Comparison of ENCODE assay signal across 14 cellular contexts in the genomic region with DNA sequence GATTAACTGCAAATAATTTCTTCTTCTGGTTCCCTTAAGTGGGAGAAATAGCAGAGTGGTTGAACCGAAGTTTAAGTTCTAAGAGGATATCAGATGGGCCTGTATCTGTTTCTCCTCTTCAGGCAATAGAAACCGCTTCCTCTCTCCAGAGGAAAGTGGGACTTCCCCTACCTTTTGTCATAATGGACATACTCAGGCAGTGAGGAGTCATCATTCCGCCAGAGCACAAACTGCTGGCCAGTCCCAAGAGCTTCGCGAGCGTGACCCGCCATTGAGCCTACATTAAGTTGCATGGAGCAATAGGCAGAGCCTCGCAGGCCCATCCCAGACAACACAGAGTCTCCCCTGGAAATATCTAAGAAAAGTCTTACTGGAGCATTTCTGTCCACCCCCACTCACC.
DNase-seq lines count a peak whose midpoint lies in the region; ATAC-seq, FAIRE-seq and TF ChIP-seq lines count a peak whose summit lies in the region.
"Had no signal": no experiment of that assay in that cellular context is flagged by ENCODE, and none has a peak within 500 bp of the region (broad histone marks: within the 10 kb centered on the region; RNA-seq: fewer than 3 reads in every experiment).

No MANE protein-coding gene starts in this region.

- no peaks in the 10 kb centered on the region for H3K27me3 Mint-ChIP-seq in activated T-cell treated with anti-CD3 and anti-CD28 coated beads, Interleukin-2, amount 50 U/mL, for 24 hours

- H3K4me1 ChIP-seq in OCI-LY1 (ENCODE audit: insufficient read depth, low read length, severe bottlenecking) (peaks cover 38% of the 10 kb centered on the region), K562 (replicated peaks in 1 of 2; ENCODE audit: control insufficient read depth in 2 of 2, insufficient read depth in 2 of 2, low read length in 2 of 2) (no peaks in the 10 kb centered on the region), skeletal muscle tissue (ENCODE audit: control insufficient read depth in 3 of 3, insufficient read depth in 3 of 3, low read length in 3 of 3) (peaks cover 36 to 69% (median 60%) of the 10 kb centered on the region in 3 donors)

- peak overlapping the region; percentile 98 for H3K27ac Mint-ChIP-seq in activated T-cell treated with anti-CD3 and anti-CD28 coated beads, Interleukin-2, amount 50 U/mL, for 24 hours

- H4K20me1 ChIP-seq in OCI-LY1 (ENCODE audit: insufficient read depth, low read length) (no peaks in the 10 kb centered on the region), K562 (replicated peaks; ENCODE audit: control insufficient read depth, insufficient read depth, low read length) (peaks cover 2% of the 10 kb centered on the region; the same call in 1 of the 2 replicates)

- WGBS in K562 (ENCODE audit: insufficient coverage, low coverage, missing lambda C conversion rate), result under 1% methylated on average over 8 of the region's 8 CpGs

- H3K27me3 ChIP-seq in OCI-LY1 (ENCODE audit: insufficient read depth, low read length) (peaks cover 21% of the 10 kb centered on the region; the same call in 1 of the 2 replicates), K562 (ENCODE audit: control insufficient read depth in 2 of 2, insufficient read depth in 2 of 2, low read length in 2 of 2) (peaks cover 26 to 51% of the 10 kb centered on the region in 2 experiments), skeletal muscle tissue (ENCODE audit: control insufficient read depth in 3 of 3, insufficient read depth in 3 of 3, low read length in 3 of 3) (no peaks in the 10 kb centered on the region)
- H3K27me3 ChIP-seq: BE2C, breast epithelium had no signal

- TF ChIP-seq POLR2A in K562 (conservative IDR thresholded peaks at IDR 0.05), result no peak

- H3K9me1 ChIP-seq in K562 (ENCODE audit: control insufficient read depth, insufficient read depth, low read length), result no peaks in the 10 kb centered on the region

- H3K4me3 ChIP-seq in OCI-LY1 (ENCODE audit: low read depth, low read length, poor library complexity, severe bottlenecking), result no peak overlapping the region
- H3K4me3 ChIP-seq in K562, result no peak overlapping the region
- no peak overlapping the region for H3K4me3 ChIP-seq in skeletal muscle tissue (ENCODE audit: low read length in 3 of 3)
- H3K4me3 ChIP-seq: breast epithelium, GM23248 had no signal

- no peak for TF ChIP-seq RAD21 in K562 (CRISPR knock-in tag; conservative IDR thresholded peaks at IDR 0.05 in 1 of 2, IDR thresholded peaks at IDR 0.05 in 1 of 2)

- no peak for TF ChIP-seq EP300 in K562 (IDR thresholded peaks at IDR 0.05; ENCODE audit: low read length)

- H3K4me2 ChIP-seq in OCI-LY1 (ENCODE audit: low read length) (peak overlapping the region; percentile 32; the same call in 1 of the 2 replicates), K562 (ENCODE audit: insufficient read depth, low read length) (no peak overlapping the region)

- no peak for ATAC-seq in K562
- no peak for ATAC-seq in HG03135 (IDR thresholded peaks at IDR 0.05; ENCODE audit: unreplicated experiment)

- in situ Hi-C loops in K562 (cut with MboI), result no loop called here

- H3K4me3 Mint-ChIP-seq in activated T-cell treated with anti-CD3 and anti-CD28 coated beads, Interleukin-2, amount 50 U/mL, for 24 hours, result peak overlapping the region; percentile 75

- H2AFZ ChIP-seq in OCI-LY1 (ENCODE audit: low read length) (no peak overlapping the region), K562 (ENCODE audit: low read depth, low read length) (no peak overlapping the region)
- H2AFZ ChIP-seq: GM23248 had no signal

- H3K9me3 Mint-ChIP-seq in activated T-cell treated with anti-CD3 and anti-CD28 coated beads, Interleukin-2, amount 50 U/mL, for 24 hours, result no peaks in the 10 kb centered on the region

- CTCF ChIA-PET in K562 (lab: Yijun Ruan, JAX; ENCODE audit: low intra/inter-chr PET ratio), result no interaction called here

- H3K79me2 ChIP-seq in OCI-LY1 (ENCODE audit: insufficient read depth, low read length) (no peaks in the 10 kb centered on the region), K562 (ENCODE audit: control insufficient read depth, insufficient read depth, low read length) (no peaks in the 10 kb centered on the region)

- H3K9me3 ChIP-seq in OCI-LY1 (ENCODE audit: low read length) (no peaks in the 10 kb centered on the region), K562 (replicated peaks; ENCODE audit: control insufficient read depth, insufficient read depth, low read depth, low read length) (no peaks in the 10 kb centered on the region), skeletal muscle tissue (ENCODE audit: control insufficient read depth in 3 of 3, low read length in 3 of 3) (no peaks in the 10 kb centered on the region)
- H3K9me3 ChIP-seq: BE2C, breast epithelium had no signal

- peaks cover 1% of the 10 kb centered on the region for H3K36me3 Mint-ChIP-seq in activated T-cell treated with anti-CD3 and anti-CD28 coated beads, Interleukin-2, amount 50 U/mL, for 24 hours (ENCODE audit: low read depth)

- peaks cover 94% of the 10 kb centered on the region for H3K4me1 Mint-ChIP-seq in activated T-cell treated with anti-CD3 and anti-CD28 coated beads, Interleukin-2, amount 50 U/mL, for 24 hours (ENCODE audit: low read depth)

- no peaks in the 10 kb centered on the region for H3K9me2 ChIP-seq in OCI-LY1 (ENCODE audit: low read depth, low read length)

- BruUV-seq in K562 (replicated peaks; lab: Mats Ljungman, UMichigan), result no TSS peak

- intact Hi-C loops in K562 (cut with micrococcal nuclease), result no loop called here

- no peak for FAIRE-seq in K562 (lab: Jason Lieb, UNC)

- H3K9ac ChIP-seq in OCI-LY1 (ENCODE audit: low read length) (no peak overlapping the region), K562 (ENCODE audit: insufficient read depth in 1 of 2, low read depth in 2 of 2, low read length in 2 of 2) (no peak overlapping the region), skeletal muscle tissue (ENCODE audit: low read depth in 1 of 3, low read length in 3 of 3) (no peak overlapping the region)
- H3K9ac ChIP-seq: GM23248 had no signal

- POLR2A ChIA-PET in K562 (lab: Yijun Ruan, JAX), result interaction anchor here (1.3 kb wide), 1 partner anchor 38 kb away, joined by 4 read pairs; no protein-coding TSS in a partner anchor

- no peak for DNase-seq in activated T-cell treated with anti-CD3 and anti-CD28 coated beads, Interleukin-2, amount 50 U/mL, for 24 hours
- DNase-seq in activated T-cell treated with anti-CD3 and anti-CD28 coated beads for 4 hours, result no peak
- DNase-seq in K562 (ENCODE audit: extremely low read depth in 1 of 4, low spot score in 3 of 4), result no peak
- no peak for DNase-seq in mucosa of gallbladder (ENCODE audit: low spot score)
- no peak for DNase-seq in mesenteric fat pad (ENCODE audit: low spot score)
- DNase-seq: BE2C, glutamatergic neuron, GM23248, NCI-H524 treated with DMSO at 0.1 percent for 48 hours, T1000 had no signal

- no peak overlapping the region for H3K27ac ChIP-seq in OCI-LY1 (ENCODE audit: low read depth, low read length, poor library complexity, severe bottlenecking)
- H3K27ac ChIP-seq in K562 (ENCODE audit: extremely low read depth, low read depth, low read length), result no peak overlapping the region
- peak overlapping the region; percentile 41 for H3K27ac ChIP-seq in skeletal muscle tissue (ENCODE audit: low read depth, low read length)
- H3K27ac ChIP-seq: GM23248 had no signal

- H3K36me3 ChIP-seq in OCI-LY1 (ENCODE audit: insufficient read depth, low read length), result no peaks in the 10 kb centered on the region
- H3K36me3 ChIP-seq in K562 (ENCODE audit: control insufficient read depth, insufficient read depth, low read length), result no peaks in the 10 kb centered on the region
- H3K36me3 ChIP-seq in skeletal muscle tissue (ENCODE audit: control insufficient read depth in 3 of 3, insufficient read depth in 3 of 3, low read length in 3 of 3), result no peaks in the 10 kb centered on the region
- H3K36me3 ChIP-seq: BE2C, breast epithelium had no signal

- H3F3A ChIP-seq in OCI-LY1 (ENCODE audit: insufficient read depth, low read length), result no peaks in the 10 kb centered on the region

- TF ChIP-seq CTCF in OCI-LY1 (IDR thresholded peaks at IDR 0.05; ENCODE audit: low read length) (no peak), K562 (IDR thresholded peaks at IDR 0.05 in 2 of 3, conservative IDR thresholded peaks at IDR 0.05 in 1 of 3; ENCODE audit: insufficient read depth in 2 of 3, low read depth in 1 of 3, low read length in 3 of 3) (no peak)

TF ChIP-seq in K562, 482 proteins besides CTCF, POLR2A, EP300 and RAD21:
- TF ChIP-seq ZNF124 (CRISPR knock-in tag; IDR thresholded peaks at IDR 0.05), result no peak
- TF ChIP-seq, protein P1, sequence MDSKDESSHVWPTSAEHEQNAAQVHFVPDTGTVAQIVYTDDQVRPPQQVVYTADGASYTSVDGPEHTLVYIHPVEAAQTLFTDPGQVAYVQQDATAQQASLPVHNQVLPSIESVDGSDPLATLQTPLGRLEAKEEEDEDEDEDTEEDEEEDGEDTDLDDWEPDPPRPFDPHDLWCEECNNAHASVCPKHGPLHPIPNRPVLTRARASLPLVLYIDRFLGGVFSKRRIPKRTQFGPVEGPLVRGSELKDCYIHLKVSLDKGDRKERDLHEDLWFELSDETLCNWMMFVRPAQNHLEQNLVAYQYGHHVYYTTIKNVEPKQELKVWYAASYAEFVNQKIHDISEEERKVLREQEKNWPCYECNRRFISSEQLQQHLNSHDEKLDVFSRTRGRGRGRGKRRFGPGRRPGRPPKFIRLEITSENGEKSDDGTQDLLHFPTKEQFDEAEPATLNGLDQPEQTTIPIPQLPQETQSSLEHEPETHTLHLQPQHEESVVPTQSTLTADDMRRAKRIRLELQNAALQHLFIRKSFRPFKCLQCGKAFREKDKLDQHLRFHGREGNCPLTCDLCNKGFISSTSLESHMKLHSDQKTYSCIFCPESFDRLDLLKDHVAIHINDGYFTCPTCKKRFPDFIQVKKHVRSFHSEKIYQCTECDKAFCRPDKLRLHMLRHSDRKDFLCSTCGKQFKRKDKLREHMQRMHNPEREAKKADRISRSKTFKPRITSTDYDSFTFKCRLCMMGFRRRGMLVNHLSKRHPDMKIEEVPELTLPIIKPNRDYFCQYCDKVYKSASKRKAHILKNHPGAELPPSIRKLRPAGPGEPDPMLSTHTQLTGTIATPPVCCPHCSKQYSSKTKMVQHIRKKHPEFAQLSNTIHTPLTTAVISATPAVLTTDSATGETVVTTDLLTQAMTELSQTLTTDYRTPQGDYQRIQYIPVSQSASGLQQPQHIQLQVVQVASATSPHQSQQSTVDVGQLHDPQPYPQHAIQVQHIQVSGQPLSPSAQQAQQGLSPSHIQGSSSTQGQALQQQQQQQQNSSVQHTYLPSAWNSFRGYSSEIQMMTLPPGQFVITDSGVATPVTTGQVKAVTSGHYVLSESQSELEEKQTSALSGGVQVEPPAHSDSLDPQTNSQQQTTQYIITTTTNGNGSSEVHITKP (IDR thresholded peaks at IDR 0.05; ENCODE audit: partially characterized antibody), result peak; percentile 30
